8 cellular contexts compared by ENCODE assay signal in the genomic region with DNA sequence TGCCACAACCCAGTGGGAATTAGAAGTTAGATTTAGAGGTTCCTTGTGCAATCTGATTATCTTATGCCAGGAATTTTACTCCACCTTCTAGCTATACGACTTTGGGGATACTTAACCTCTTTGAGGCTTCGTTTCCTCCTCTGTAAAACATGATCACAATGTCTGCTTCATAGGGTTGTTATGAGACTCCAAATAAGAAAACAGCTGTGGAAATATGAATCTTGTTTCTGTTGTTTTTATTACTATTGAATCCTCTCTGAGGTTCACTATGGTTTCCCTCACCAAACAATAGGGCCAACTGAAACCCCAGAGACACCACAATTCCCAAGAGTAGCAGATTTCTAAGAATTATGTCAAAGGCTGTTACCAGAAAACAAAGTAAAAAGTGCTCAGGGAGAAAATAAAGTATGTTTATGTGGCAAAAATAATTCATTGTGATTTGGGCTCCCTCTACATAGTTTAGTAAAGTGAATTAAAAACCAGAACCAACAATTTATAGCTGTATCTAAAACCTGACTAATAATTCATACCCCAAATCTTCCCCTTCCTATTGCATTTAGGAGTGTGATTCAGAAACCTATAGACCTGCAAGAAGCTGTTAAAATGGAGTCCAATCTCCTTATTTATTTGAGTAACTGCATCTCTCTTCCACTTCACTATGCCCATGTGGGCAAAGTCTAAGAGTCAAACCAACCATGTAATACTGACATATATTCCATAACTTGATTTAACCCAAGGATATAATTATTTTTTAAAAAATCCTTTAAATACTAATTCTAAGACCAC. TPM values are rescaled to one million over a fixed set of nuclear protein-coding genes. Genes with fewer than 3 reads are reported as not detected.
A peak's percentile ranks its signal among the peaks of the same experiment; 100 is the strongest.
DNase-seq lines count a peak whose midpoint lies in the region; ATAC-seq and TF ChIP-seq lines count a peak whose summit lies in the region.

No MANE protein-coding gene starts in this region.

- H3K4me3 ChIP-seq in HUES48 (ENCODE audit: low read depth, low read length): no peak overlapping the region
- H3K4me3 ChIP-seq in choroid plexus epithelial cell (ENCODE audit: low read depth, low read length): no peak overlapping the region
- H3K4me3 ChIP-seq in gastrocnemius medialis: no peak overlapping the region

- peak overlapping the region; percentile 29; the same call in 1 of the 2 replicates for H3K9ac ChIP-seq in HUES48 (ENCODE audit: low read depth, low read length)

- peak; percentile 51 for ATAC-seq in GM18870 (IDR thresholded peaks at IDR 0.05; ENCODE audit: unreplicated experiment)
- ATAC-seq in gastrocnemius medialis: no peak

- no peak for TF ChIP-seq CTCF in choroid plexus epithelial cell (conservative IDR thresholded peaks at IDR 0.05; ENCODE audit: low read depth, low read length)
- TF ChIP-seq CTCF in gastrocnemius medialis (IDR thresholded peaks at IDR 0.05 in 4 of 5, conservative IDR thresholded peaks at IDR 0.05 in 1 of 5): no peak

- peak; percentile 69 for DNase-seq in choroid plexus epithelial cell (ENCODE audit: low read depth)
- no peak for DNase-seq in gastrocnemius medialis
- no peak for DNase-seq in superior temporal gyrus (ENCODE audit: extremely low spot score)
- no peak for DNase-seq in activated CD8-positive, alpha-beta memory T cell treated with anti-CD3 and anti-CD28 coated beads, Interleukin-2, amount 50 U/mL, for 48 hours
- DNase-seq in activated CD4-positive, alpha-beta T cell treated with anti-CD3 and anti-CD28 coated beads, Interleukin-2, amount 50 U/mL, for 4 hours: no peak
- DNase-seq in COLO668 (lab: John Stamatoyannopoulos, UW; ENCODE audit: unreplicated experiment): no peak

- peak overlapping the region; percentile 95 for H3K27ac ChIP-seq in HUES48 (ENCODE audit: low read depth, low read length)
- peak overlapping the region; percentile 79 to 90 (median 84) for H3K27ac ChIP-seq in gastrocnemius medialis

- intact Hi-C loops in gastrocnemius medialis (cut with DNase I; ENCODE audit: low total_unique reads): loop anchor here (2.0 to 5.0 kb wide), 2 partner anchors 37 to 61 kb away; partner anchors contain the start of genes AMBRA1, ATG13 and HARBI1

- H3K36me3 ChIP-seq in HUES48 (ENCODE audit: control insufficient read depth, insufficient read depth, low read length): no peaks in the 10 kb centered on the region
- H3K36me3 ChIP-seq in gastrocnemius medialis: no peaks in the 10 kb centered on the region

- in situ Hi-C loops in gastrocnemius medialis (cut with MboI; ENCODE audit: low sequenced_read_pairs in 4 of 4): no loop called here

- TF ChIP-seq POLR2A in gastrocnemius medialis (IDR thresholded peaks at IDR 0.05): no peak

- no peaks in the 10 kb centered on the region for H3K9me3 ChIP-seq in HUES48 (ENCODE audit: control insufficient read depth, insufficient read depth, low read length)
- H3K9me3 ChIP-seq in gastrocnemius medialis: no peaks in the 10 kb centered on the region

- H3K27me3 ChIP-seq in HUES48 (ENCODE audit: control insufficient read depth, insufficient read depth, low read length) (no peaks in the 10 kb centered on the region), gastrocnemius medialis (no peaks in the 10 kb centered on the region)

- H3K4me1 ChIP-seq in HUES48 (ENCODE audit: control insufficient read depth, insufficient read depth, low read length): peaks cover 24% of the 10 kb centered on the region
- peaks cover 42 to 46% of the 10 kb centered on the region in 2 donors for H3K4me1 ChIP-seq in gastrocnemius medialis

RNA-seq across cellular contexts. Expression of gene AMBRA1, which starts 38.4 kb away (rescaled TPM):
- 10 to 100 TPM; 17.3 to 24.3 (median 20.7) TPM for total RNA-seq in gastrocnemius medialis
